Comparison of ENCODE assay signal across 10 cellular contexts in the genomic region with DNA sequence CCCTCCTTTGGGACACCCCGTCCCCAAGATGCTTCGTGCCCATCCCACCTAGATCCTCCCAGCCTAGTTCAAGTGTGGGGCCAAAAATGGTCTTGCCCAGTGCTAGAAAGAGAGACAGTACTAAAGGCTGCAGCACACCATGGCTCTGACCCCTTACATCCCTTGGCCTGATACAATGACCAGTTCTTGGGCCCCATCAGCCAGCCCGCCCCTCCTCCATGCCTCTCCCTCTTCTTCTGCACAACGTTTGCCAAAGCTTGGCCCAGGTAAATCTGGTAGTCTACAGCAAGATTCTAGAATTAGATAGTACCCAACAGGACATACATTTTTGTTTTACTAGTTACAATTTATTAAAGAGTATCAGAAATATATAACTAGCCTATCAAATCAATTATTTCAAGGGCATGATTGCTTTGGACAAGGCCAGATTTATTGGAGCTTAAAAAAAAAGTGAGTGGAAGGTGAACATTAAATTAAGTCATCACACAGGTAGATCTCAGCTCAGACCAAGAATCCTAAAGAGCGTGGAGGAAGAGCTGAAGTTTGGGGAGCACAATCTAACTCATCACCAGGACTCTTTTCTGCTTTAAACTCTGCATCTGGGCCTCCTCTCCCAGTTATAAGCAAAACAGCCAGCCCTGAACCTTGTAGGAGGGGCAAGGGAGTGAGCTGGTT.
DNase-seq lines count a peak whose midpoint lies in the region; ATAC-seq, FAIRE-seq and TF ChIP-seq lines count a peak whose summit lies in the region.
"Had no signal": no experiment of that assay in that cellular context is flagged by ENCODE, and none has a peak within 500 bp of the region (broad histone marks: within the 10 kb centered on the region; RNA-seq: fewer than 3 reads in every experiment).

No MANE protein-coding gene starts in this region.

- H3K27me3 ChIP-seq in astrocyte (ENCODE audit: insufficient read depth, low read length) (no peaks in the 10 kb centered on the region), muscle layer of colon (ENCODE audit: control insufficient read depth in 1 of 2, insufficient read depth in 2 of 2, low read length in 2 of 2) (no peaks in the 10 kb centered on the region), thoracic aorta (replicated peaks; ENCODE audit: insufficient read depth) (no peaks in the 10 kb centered on the region)

- no peak for ATAC-seq in activated T-cell treated with anti-CD3 and anti-CD28 coated beads, Interleukin-2, amount 50 U/mL, for 4 hours
- ATAC-seq in activated T-cell treated with anti-CD3 and anti-CD28 coated beads, Interleukin-2, amount 50 U/mL, for 72 hours (replicated peaks in 1 of 2) = no peak
- no peak for ATAC-seq in thoracic aorta (ENCODE audit: insufficient number of reproducible peaks, low FRiP score, low read depth)
- no peak for ATAC-seq in HG02970 (IDR thresholded peaks at IDR 0.05; ENCODE audit: low FRiP score, unreplicated experiment)

- TF ChIP-seq CTCF in astrocyte (IDR thresholded peaks at IDR 0.05; ENCODE audit: insufficient read depth, low read depth, low read length) = no peak
- TF ChIP-seq CTCF in thoracic aorta (IDR thresholded peaks at IDR 0.05) = no peak

- H3K4me3 ChIP-seq in astrocyte (ENCODE audit: insufficient read depth, low read depth, low read length) (no peak overlapping the region), muscle layer of colon (ENCODE audit: low read depth in 1 of 2, low read length in 2 of 2) (peak overlapping the region in 1 of 2 donors; percentile 19), thoracic aorta (no peak overlapping the region)

- peaks cover 14% of the 10 kb centered on the region for H4K20me1 ChIP-seq in astrocyte (ENCODE audit: insufficient read depth, low read length)

- peaks cover 14% of the 10 kb centered on the region for H3K36me3 Mint-ChIP-seq in activated T-cell treated with anti-CD3 and anti-CD28 coated beads, Interleukin-2, amount 50 U/mL, for 4 hours (ENCODE audit: insufficient read depth)
- H3K36me3 Mint-ChIP-seq in activated T-cell treated with anti-CD3 and anti-CD28 coated beads, Interleukin-2, amount 50 U/mL, for 72 hours (ENCODE audit: insufficient read depth in 2 of 2) = no peaks in the 10 kb centered on the region
- H3K36me3 Mint-ChIP-seq in astrocyte (ENCODE audit: low read depth, unreplicated experiment) = peaks cover 25% of the 10 kb centered on the region

- no peaks in the 10 kb centered on the region for H3K9me3 Mint-ChIP-seq in activated T-cell treated with anti-CD3 and anti-CD28 coated beads, Interleukin-2, amount 50 U/mL, for 4 hours
- H3K9me3 Mint-ChIP-seq in activated T-cell treated with anti-CD3 and anti-CD28 coated beads, Interleukin-2, amount 50 U/mL, for 72 hours = no peaks in the 10 kb centered on the region
- no peaks in the 10 kb centered on the region for H3K9me3 Mint-ChIP-seq in astrocyte (ENCODE audit: unreplicated experiment)

- peak overlapping the region; percentile 94 for H3K27ac ChIP-seq in astrocyte (ENCODE audit: low read depth, low read length)
- H3K27ac ChIP-seq in muscle layer of colon (ENCODE audit: low read depth, low read length) = peak overlapping the region; percentile 73
- H3K27ac ChIP-seq in thoracic aorta = peak overlapping the region; percentile 41 to 55

- H3K79me2 ChIP-seq in astrocyte (ENCODE audit: insufficient read depth, low read length) = peaks cover 84% of the 10 kb centered on the region

- H3K9me3 ChIP-seq in astrocyte (ENCODE audit: insufficient read depth, low read depth, low read length) (no peaks in the 10 kb centered on the region), muscle layer of colon (ENCODE audit: low read length) (no peaks in the 10 kb centered on the region), thoracic aorta (no peaks in the 10 kb centered on the region)

- H3K4me2 ChIP-seq in astrocyte (ENCODE audit: low read length) = peak overlapping the region; percentile 51

- peaks cover 12% of the 10 kb centered on the region for H3K36me3 ChIP-seq in astrocyte (ENCODE audit: insufficient read depth, low read length)
- H3K36me3 ChIP-seq in muscle layer of colon (ENCODE audit: insufficient read depth, low read length) = peaks cover 29% of the 10 kb centered on the region
- peaks cover 20% of the 10 kb centered on the region for H3K36me3 ChIP-seq in thoracic aorta

- H3K4me1 Mint-ChIP-seq in activated T-cell treated with anti-CD3 and anti-CD28 coated beads, Interleukin-2, amount 50 U/mL, for 4 hours (ENCODE audit: low read depth) = peaks cover 56% of the 10 kb centered on the region
- peaks cover 38% of the 10 kb centered on the region for H3K4me1 Mint-ChIP-seq in activated T-cell treated with anti-CD3 and anti-CD28 coated beads, Interleukin-2, amount 50 U/mL, for 72 hours (ENCODE audit: low read depth)
- H3K4me1 Mint-ChIP-seq in astrocyte (ENCODE audit: low read depth, unreplicated experiment) = peaks cover 62% of the 10 kb centered on the region

- FAIRE-seq in astrocyte (lab: Jason Lieb, UNC) = no peak
- FAIRE-seq: colon had no signal

- peak overlapping the region; percentile 17 for H3K4me3 Mint-ChIP-seq in activated T-cell treated with anti-CD3 and anti-CD28 coated beads, Interleukin-2, amount 50 U/mL, for 4 hours
- peak overlapping the region in 1 of 2 donors; percentile 75 for H3K4me3 Mint-ChIP-seq in activated T-cell treated with anti-CD3 and anti-CD28 coated beads, Interleukin-2, amount 50 U/mL, for 72 hours
- H3K4me3 Mint-ChIP-seq in astrocyte (ENCODE audit: unreplicated experiment) = no peak overlapping the region

- H3K27ac Mint-ChIP-seq in activated T-cell treated with anti-CD3 and anti-CD28 coated beads, Interleukin-2, amount 50 U/mL, for 72 hours = no peak overlapping the region
- peak overlapping the region; percentile 92 for H3K27ac Mint-ChIP-seq in astrocyte (ENCODE audit: unreplicated experiment)

- H3K4me1 ChIP-seq in astrocyte (ENCODE audit: insufficient read depth, low read length) = peaks cover 74% of the 10 kb centered on the region
- H3K4me1 ChIP-seq in muscle layer of colon (ENCODE audit: insufficient read depth, low read length) = peaks cover 91% of the 10 kb centered on the region
- H3K4me1 ChIP-seq in thoracic aorta (ENCODE audit: control insufficient read depth in 1 of 2, low read depth in 2 of 2) = peaks cover 22 to 29% of the 10 kb centered on the region in 2 donors

- no peak overlapping the region for H2AFZ ChIP-seq in astrocyte (ENCODE audit: low read depth, low read length)

- no peak for DNase-seq in activated T-cell treated with anti-CD3 and anti-CD28 coated beads, Interleukin-2, amount 50 U/mL, for 4 hours
- DNase-seq in activated T-cell treated with anti-CD3 and anti-CD28 coated beads, Interleukin-2, amount 50 U/mL, for 72 hours = no peak
- DNase-seq in astrocyte (ENCODE audit: low read depth) (no peak), thoracic aorta (ENCODE audit: low spot score) (no peak), DMS79 (lab: John Stamatoyannopoulos, UW) (no peak)
- no peak for DNase-seq in stimulated activated CD4-positive, alpha-beta T cell treated with anti-CD3 and anti-CD28 coated beads, Interleukin-4, amount 100 ng/mL, for 24 hours
- DNase-seq: activated CD4-positive, alpha-beta T cell treated with anti-CD3 and anti-CD28 coated beads, Interleukin-2, amount 50 U/mL, for 4 hours had no signal

- H3K27me3 Mint-ChIP-seq in activated T-cell treated with anti-CD3 and anti-CD28 coated beads, Interleukin-2, amount 50 U/mL, for 4 hours (ENCODE audit: low read depth) = no peaks in the 10 kb centered on the region
- no peaks in the 10 kb centered on the region for H3K27me3 Mint-ChIP-seq in activated T-cell treated with anti-CD3 and anti-CD28 coated beads, Interleukin-2, amount 50 U/mL, for 72 hours (ENCODE audit: low read depth)
- H3K27me3 Mint-ChIP-seq in astrocyte (ENCODE audit: low read depth, unreplicated experiment) = no peaks in the 10 kb centered on the region

- peak overlapping the region; percentile 80 for H3K9ac ChIP-seq in astrocyte (ENCODE audit: low read length)
- no peak overlapping the region for H3K9ac ChIP-seq in muscle layer of colon (ENCODE audit: low read length)
